1 cellular context compared by ENCODE assay signal in the genomic region with DNA sequence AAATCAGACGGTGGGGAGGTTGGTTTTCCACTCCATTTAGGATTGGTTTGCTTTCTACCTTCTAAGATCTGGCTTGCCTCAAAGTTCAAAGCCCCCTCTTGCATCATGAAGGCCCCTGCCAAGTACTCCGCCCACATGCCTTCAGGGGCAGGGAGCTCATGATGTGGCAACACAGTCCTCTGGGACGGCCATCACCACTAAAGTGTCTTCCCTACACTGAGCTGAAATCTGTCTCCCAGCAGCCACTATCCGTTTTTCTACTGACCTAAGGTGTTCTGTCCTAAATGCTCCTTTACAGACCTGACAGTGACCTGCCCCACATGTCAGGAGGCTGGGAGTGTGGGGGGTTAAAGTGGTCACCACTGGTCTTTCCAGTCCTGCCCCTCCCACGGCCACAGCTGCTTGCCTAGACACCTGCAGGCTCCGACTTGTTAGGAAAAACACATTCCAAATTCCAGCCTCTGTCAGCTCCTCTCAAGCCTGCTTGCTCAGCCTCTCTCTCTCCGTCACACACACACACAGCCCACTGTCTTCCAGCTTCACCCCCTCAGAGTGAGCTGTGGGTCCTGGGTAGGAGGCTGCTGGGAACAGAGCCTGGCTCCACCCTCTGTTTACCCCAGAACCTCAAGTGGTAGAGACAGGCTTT.
TF ChIP-seq lines count a peak whose summit lies in the region.

No MANE protein-coding gene starts in this region.

TF ChIP-seq in HepG2, 621 proteins besides CTCF, POLR2A, EP300 and RAD21 (continued from another document and continues in another):
- TF ChIP-seq, protein P1, sequence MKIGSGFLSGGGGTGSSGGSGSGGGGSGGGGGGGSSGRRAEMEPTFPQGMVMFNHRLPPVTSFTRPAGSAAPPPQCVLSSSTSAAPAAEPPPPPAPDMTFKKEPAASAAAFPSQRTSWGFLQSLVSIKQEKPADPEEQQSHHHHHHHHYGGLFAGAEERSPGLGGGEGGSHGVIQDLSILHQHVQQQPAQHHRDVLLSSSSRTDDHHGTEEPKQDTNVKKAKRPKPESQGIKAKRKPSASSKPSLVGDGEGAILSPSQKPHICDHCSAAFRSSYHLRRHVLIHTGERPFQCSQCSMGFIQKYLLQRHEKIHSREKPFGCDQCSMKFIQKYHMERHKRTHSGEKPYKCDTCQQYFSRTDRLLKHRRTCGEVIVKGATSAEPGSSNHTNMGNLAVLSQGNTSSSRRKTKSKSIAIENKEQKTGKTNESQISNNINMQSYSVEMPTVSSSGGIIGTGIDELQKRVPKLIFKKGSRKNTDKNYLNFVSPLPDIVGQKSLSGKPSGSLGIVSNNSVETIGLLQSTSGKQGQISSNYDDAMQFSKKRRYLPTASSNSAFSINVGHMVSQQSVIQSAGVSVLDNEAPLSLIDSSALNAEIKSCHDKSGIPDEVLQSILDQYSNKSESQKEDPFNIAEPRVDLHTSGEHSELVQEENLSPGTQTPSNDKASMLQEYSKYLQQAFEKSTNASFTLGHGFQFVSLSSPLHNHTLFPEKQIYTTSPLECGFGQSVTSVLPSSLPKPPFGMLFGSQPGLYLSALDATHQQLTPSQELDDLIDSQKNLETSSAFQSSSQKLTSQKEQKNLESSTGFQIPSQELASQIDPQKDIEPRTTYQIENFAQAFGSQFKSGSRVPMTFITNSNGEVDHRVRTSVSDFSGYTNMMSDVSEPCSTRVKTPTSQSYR (CRISPR knock-in tag; IDR thresholded peaks at IDR 0.05; ENCODE audit: borderline replicate concordance): peak; percentile 49; the same call in 1 of the 2 replicates
- TF ChIP-seq POLR2AphosphoS5 (IDR thresholded peaks at IDR 0.05; ENCODE audit: low read depth, low read length) (0 out of 2 replicates have a peak, but pooled peaks have one; percentile 16), ZNF205 (CRISPR knock-in tag; IDR thresholded peaks at IDR 0.05) (peak; percentile 54; the same call in 1 of the 2 replicates), SIX4 (CRISPR knock-in tag; IDR thresholded peaks at IDR 0.05) (0 out of 2 replicates have a peak, but pooled peaks have one; percentile 27), JUN (CRISPR knock-in tag; IDR thresholded peaks at IDR 0.05) (0 out of 2 replicates have a peak, but pooled peaks have one; percentile 36), ZNF564 (CRISPR knock-in tag; IDR thresholded peaks at IDR 0.05) (peak; percentile 34; the same call in 1 of the 2 replicates), CENPT (CRISPR knock-in tag; IDR thresholded peaks at IDR 0.05; ENCODE audit: low read depth) (no peak), ZNF782 (CRISPR knock-in tag; IDR thresholded peaks at IDR 0.05; ENCODE audit: borderline replicate concordance) (peak; percentile 64; the same call in 1 of the 2 replicates), ESRRA (CRISPR knock-in tag; IDR thresholded peaks at IDR 0.05; ENCODE audit: low read depth) (peak; percentile 37; the same call in 1 of the 2 replicates), ARNTL (CRISPR knock-in tag; IDR thresholded peaks at IDR 0.05) (0 out of 2 replicates have a peak, but pooled peaks have one; percentile 30), PITX1 (CRISPR knock-in tag; IDR thresholded peaks at IDR 0.05) (peak; percentile 79; the same call in 1 of the 2 replicates), THAP11 (CRISPR knock-in tag; IDR thresholded peaks at IDR 0.05) (peak; percentile 64), MEF2D (CRISPR knock-in tag; IDR thresholded peaks at IDR 0.05) (peak; percentile 57), ZNF329 (CRISPR knock-in tag; IDR thresholded peaks at IDR 0.05; ENCODE audit: low read depth) (0 out of 2 replicates have a peak, but pooled peaks have one; percentile 31), NFE2 (CRISPR knock-in tag; IDR thresholded peaks at IDR 0.05) (no peak), ZC3H4 (CRISPR knock-in tag; IDR thresholded peaks at IDR 0.05; ENCODE audit: borderline replicate concordance) (no peak), CREB1 (IDR thresholded peaks at IDR 0.05) (no peak), CREB1 (CRISPR knock-in tag; IDR thresholded peaks at IDR 0.05) (peak; percentile 46; the same call in 1 of the 2 replicates), PHB2 (IDR thresholded peaks at IDR 0.05; ENCODE audit: partially characterized antibody) (no peak), ZIK1 (CRISPR knock-in tag; IDR thresholded peaks at IDR 0.05; ENCODE audit: borderline replicate concordance, low read depth) (0 out of 2 replicates have a peak, but pooled peaks have one; percentile 17), CBX1 (IDR thresholded peaks at IDR 0.05; ENCODE audit: low read depth) (no peak), FOSL2 (CRISPR knock-in tag; IDR thresholded peaks at IDR 0.05) (peak; percentile 85), ETV5 (CRISPR knock-in tag; IDR thresholded peaks at IDR 0.05; ENCODE audit: borderline replicate concordance) (peak; percentile 27; the same call in 1 of the 2 replicates), CEBPG (CRISPR knock-in tag; IDR thresholded peaks at IDR 0.05) (peak; percentile 98), JUNB (CRISPR knock-in tag; IDR thresholded peaks at IDR 0.05; ENCODE audit: borderline replicate concordance) (no peak), ETV6 (CRISPR knock-in tag; conservative IDR thresholded peaks at IDR 0.05) (no peak), ZBTB38 (CRISPR knock-in tag; IDR thresholded peaks at IDR 0.05) (peak; percentile 58; the same call in 1 of the 2 replicates), KMT2A (CRISPR knock-in tag; IDR thresholded peaks at IDR 0.05) (0 out of 2 replicates have a peak, but pooled peaks have one; percentile 5), ZBTB3 (CRISPR knock-in tag; IDR thresholded peaks at IDR 0.05; ENCODE audit: borderline replicate concordance, low read depth) (no peak), ZNF766 (CRISPR knock-in tag; IDR thresholded peaks at IDR 0.05; ENCODE audit: borderline replicate concordance) (no peak), SOX5 (CRISPR knock-in tag; IDR thresholded peaks at IDR 0.05; ENCODE audit: borderline replicate concordance) (peak; percentile 47; the same call in 1 of the 2 replicates), CBX5 (CRISPR knock-in tag; IDR thresholded peaks at IDR 0.05; ENCODE audit: borderline replicate concordance) (peak; percentile 68; the same call in 1 of the 2 replicates), SALL1 (CRISPR knock-in tag; IDR thresholded peaks at IDR 0.05) (peak; percentile 82), FOXO1 (CRISPR knock-in tag; IDR thresholded peaks at IDR 0.05) (peak; percentile 58; the same call in 1 of the 2 replicates), KLF12 (CRISPR knock-in tag; IDR thresholded peaks at IDR 0.05; ENCODE audit: borderline replicate concordance) (no peak), MIXL1 (CRISPR knock-in tag; IDR thresholded peaks at IDR 0.05) (0 out of 2 replicates have a peak, but pooled peaks have one; percentile 4), AHR (CRISPR knock-in tag; IDR thresholded peaks at IDR 0.05) (no peak), YY1 (IDR thresholded peaks at IDR 0.05; ENCODE audit: insufficient read depth, insufficient replicate concordance, low read depth, low read length) (peak; percentile 44), PPARG (CRISPR knock-in tag; conservative IDR thresholded peaks at IDR 0.05) (0 out of 2 replicates have a peak, but pooled peaks have one; percentile 17), ISL2 (CRISPR knock-in tag; IDR thresholded peaks at IDR 0.05) (peak; percentile 82), KLF6 (CRISPR knock-in tag; IDR thresholded peaks at IDR 0.05) (peak; percentile 42; the same call in 1 of the 2 replicates), ZNF841 (CRISPR knock-in tag; IDR thresholded peaks at IDR 0.05; ENCODE audit: borderline replicate concordance) (no peak), ZKSCAN8 (CRISPR knock-in tag; IDR thresholded peaks at IDR 0.05; ENCODE audit: borderline replicate concordance) (peak; percentile 46; the same call in 1 of the 2 replicates), SOX6 (IDR thresholded peaks at IDR 0.05) (no peak), SOX6 (CRISPR knock-in tag; IDR thresholded peaks at IDR 0.05) (peak; percentile 86), ZBTB7B (CRISPR knock-in tag; IDR thresholded peaks at IDR 0.05) (peak; percentile 98), ZBTB7A (CRISPR knock-in tag; IDR thresholded peaks at IDR 0.05) (peak; percentile 81), REL (CRISPR knock-in tag; conservative IDR thresholded peaks at IDR 0.05) (0 out of 2 replicates have a peak, but pooled peaks have one; percentile 26)
- TF ChIP-seq, protein P2, sequence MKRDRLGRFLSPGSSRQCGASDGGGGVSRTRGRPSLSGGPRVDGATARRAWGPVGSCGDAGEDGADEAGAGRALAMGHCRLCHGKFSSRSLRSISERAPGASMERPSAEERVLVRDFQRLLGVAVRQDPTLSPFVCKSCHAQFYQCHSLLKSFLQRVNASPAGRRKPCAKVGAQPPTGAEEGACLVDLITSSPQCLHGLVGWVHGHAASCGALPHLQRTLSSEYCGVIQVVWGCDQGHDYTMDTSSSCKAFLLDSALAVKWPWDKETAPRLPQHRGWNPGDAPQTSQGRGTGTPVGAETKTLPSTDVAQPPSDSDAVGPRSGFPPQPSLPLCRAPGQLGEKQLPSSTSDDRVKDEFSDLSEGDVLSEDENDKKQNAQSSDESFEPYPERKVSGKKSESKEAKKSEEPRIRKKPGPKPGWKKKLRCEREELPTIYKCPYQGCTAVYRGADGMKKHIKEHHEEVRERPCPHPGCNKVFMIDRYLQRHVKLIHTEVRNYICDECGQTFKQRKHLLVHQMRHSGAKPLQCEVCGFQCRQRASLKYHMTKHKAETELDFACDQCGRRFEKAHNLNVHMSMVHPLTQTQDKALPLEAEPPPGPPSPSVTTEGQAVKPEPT (CRISPR knock-in tag; IDR thresholded peaks at IDR 0.05; ENCODE audit: low read depth): 0 out of 2 replicates have a peak, but pooled peaks have one; percentile 58
- TF ChIP-seq, protein P3, sequence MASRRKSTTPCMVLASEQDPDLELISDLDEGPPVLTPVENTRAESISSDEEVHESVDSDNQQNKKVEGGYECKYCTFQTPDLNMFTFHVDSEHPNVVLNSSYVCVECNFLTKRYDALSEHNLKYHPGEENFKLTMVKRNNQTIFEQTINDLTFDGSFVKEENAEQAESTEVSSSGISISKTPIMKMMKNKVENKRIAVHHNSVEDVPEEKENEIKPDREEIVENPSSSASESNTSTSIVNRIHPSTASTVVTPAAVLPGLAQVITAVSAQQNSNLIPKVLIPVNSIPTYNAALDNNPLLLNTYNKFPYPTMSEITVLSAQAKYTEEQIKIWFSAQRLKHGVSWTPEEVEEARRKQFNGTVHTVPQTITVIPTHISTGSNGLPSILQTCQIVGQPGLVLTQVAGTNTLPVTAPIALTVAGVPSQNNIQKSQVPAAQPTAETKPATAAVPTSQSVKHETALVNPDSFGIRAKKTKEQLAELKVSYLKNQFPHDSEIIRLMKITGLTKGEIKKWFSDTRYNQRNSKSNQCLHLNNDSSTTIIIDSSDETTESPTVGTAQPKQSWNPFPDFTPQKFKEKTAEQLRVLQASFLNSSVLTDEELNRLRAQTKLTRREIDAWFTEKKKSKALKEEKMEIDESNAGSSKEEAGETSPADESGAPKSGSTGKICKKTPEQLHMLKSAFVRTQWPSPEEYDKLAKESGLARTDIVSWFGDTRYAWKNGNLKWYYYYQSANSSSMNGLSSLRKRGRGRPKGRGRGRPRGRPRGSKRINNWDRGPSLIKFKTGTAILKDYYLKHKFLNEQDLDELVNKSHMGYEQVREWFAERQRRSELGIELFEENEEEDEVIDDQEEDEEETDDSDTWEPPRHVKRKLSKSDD (CRISPR knock-in tag; IDR thresholded peaks at IDR 0.05; ENCODE audit: low read depth): 0 out of 2 replicates have a peak, but pooled peaks have one; percentile 52
- TF ChIP-seq, protein P4, sequence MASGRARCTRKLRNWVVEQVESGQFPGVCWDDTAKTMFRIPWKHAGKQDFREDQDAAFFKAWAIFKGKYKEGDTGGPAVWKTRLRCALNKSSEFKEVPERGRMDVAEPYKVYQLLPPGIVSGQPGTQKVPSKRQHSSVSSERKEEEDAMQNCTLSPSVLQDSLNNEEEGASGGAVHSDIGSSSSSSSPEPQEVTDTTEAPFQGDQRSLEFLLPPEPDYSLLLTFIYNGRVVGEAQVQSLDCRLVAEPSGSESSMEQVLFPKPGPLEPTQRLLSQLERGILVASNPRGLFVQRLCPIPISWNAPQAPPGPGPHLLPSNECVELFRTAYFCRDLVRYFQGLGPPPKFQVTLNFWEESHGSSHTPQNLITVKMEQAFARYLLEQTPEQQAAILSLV (CRISPR knock-in tag; IDR thresholded peaks at IDR 0.05; ENCODE audit: borderline replicate concordance): no peak
- TF ChIP-seq, protein P5, sequence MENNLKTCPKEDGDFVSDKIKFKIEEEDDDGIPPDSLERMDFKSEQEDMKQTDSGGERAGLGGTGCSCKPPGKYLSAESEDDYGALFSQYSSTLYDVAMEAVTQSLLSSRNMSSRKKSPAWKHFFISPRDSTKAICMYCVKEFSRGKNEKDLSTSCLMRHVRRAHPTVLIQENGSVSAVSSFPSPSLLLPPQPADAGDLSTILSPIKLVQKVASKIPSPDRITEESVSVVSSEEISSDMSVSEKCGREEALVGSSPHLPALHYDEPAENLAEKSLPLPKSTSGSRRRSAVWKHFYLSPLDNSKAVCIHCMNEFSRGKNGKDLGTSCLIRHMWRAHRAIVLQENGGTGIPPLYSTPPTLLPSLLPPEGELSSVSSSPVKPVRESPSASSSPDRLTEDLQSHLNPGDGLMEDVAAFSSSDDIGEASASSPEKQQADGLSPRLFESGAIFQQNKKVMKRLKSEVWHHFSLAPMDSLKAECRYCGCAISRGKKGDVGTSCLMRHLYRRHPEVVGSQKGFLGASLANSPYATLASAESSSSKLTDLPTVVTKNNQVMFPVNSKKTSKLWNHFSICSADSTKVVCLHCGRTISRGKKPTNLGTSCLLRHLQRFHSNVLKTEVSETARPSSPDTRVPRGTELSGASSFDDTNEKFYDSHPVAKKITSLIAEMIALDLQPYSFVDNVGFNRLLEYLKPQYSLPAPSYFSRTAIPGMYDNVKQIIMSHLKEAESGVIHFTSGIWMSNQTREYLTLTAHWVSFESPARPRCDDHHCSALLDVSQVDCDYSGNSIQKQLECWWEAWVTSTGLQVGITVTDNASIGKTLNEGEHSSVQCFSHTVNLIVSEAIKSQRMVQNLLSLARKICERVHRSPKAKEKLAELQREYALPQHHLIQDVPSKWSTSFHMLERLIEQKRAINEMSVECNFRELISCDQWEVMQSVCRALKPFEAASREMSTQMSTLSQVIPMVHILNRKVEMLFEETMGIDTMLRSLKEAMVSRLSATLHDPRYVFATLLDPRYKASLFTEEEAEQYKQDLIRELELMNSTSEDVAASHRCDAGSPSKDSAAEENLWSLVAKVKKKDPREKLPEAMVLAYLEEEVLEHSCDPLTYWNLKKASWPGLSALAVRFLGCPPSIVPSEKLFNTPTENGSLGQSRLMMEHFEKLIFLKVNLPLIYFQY (CRISPR knock-in tag; IDR thresholded peaks at IDR 0.05; ENCODE audit: borderline replicate concordance): no peak
- TF ChIP-seq, protein P6, sequence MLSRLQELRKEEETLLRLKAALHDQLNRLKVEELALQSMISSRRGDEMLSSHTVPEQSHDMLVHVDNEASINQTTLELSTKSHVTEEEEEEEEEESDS (CRISPR knock-in tag; IDR thresholded peaks at IDR 0.05; ENCODE audit: borderline replicate concordance): no peak; the same call in 1 of the 2 replicates
- TF ChIP-seq, protein P7, sequence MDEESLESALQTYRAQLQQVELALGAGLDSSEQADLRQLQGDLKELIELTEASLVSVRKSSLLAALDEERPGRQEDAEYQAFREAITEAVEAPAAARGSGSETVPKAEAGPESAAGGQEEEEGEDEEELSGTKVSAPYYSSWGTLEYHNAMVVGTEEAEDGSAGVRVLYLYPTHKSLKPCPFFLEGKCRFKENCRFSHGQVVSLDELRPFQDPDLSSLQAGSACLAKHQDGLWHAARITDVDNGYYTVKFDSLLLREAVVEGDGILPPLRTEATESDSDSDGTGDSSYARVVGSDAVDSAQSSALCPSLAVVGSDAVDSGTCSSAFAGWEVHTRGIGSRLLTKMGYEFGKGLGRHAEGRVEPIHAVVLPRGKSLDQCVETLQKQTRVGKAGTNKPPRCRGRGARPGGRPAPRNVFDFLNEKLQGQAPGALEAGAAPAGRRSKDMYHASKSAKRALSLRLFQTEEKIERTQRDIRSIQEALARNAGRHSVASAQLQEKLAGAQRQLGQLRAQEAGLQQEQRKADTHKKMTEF (CRISPR knock-in tag; IDR thresholded peaks at IDR 0.05): peak; percentile 80
